Comparison of ENCODE assay signal across 11 cellular contexts in genomic region chr7:102688299-102689033, GRCh38. TPM values are rescaled to one million over a fixed set of nuclear protein-coding genes. Genes with fewer than 3 reads are reported as not detected.
DNase-seq lines count a peak whose midpoint lies in the region; ATAC-seq and TF ChIP-seq lines count a peak whose summit lies in the region.
"Not testable (repeated sequence)": the region's sequence is repeated elsewhere in the genome, so short reads cannot be mapped to it uniquely, and the experiment has no call there.
"Had no signal": no experiment of that assay in that cellular context is flagged by ENCODE, and none has a peak within 500 bp of the region (broad histone marks: within the 10 kb centered on the region; RNA-seq: fewer than 3 reads in every experiment).

No MANE protein-coding gene starts in this region.

- not testable (repeated sequence) for H3K9ac ChIP-seq in IMR-90 (ENCODE audit: low read depth, low read length)

- H3K27me3 ChIP-seq in IMR-90 (ENCODE audit: control insufficient read depth, insufficient read depth, low read length); lower lobe of right lung (ENCODE audit: low read depth); upper lobe of right lung: not testable (repeated sequence)

- no CpG with 5 or more reads among the region's 37 CpGs for WGBS in IMR-90 (ENCODE audit: extremely low coverage in 2 of 2, insufficient read length in 1 of 2), 2 experiments

- H3K4me3 Mint-ChIP-seq in activated naive CD8-positive, alpha-beta T cell treated with anti-CD3 and anti-CD28 coated beads, Interleukin-2, amount 50 U/mL, for 24 hours, result not testable (repeated sequence)

- H3K36me3 ChIP-seq in IMR-90 (ENCODE audit: control insufficient read depth, insufficient read depth, low read length); lower lobe of right lung; upper lobe of right lung: not testable (repeated sequence)

- not testable (repeated sequence) for H3K4me1 ChIP-seq in IMR-90 (ENCODE audit: control insufficient read depth, insufficient read depth, low read length); lower lobe of right lung; upper lobe of right lung

- H2BK20ac ChIP-seq in IMR-90 (ENCODE audit: low read depth, low read length), result not testable (repeated sequence)

- not testable (repeated sequence) for H2AK9ac ChIP-seq in IMR-90 (replicated peaks; ENCODE audit: low read depth, low read length, poor library complexity)

- H2BK120ac ChIP-seq in IMR-90 (ENCODE audit: low read depth, low read length), result not testable (repeated sequence)

- H2AK5ac ChIP-seq in IMR-90 (ENCODE audit: low read depth, low read length), result not testable (repeated sequence)

- H2BK15ac ChIP-seq in IMR-90 (ENCODE audit: low read depth, low read length), result not testable (repeated sequence)

- H3K4me1 Mint-ChIP-seq in activated naive CD8-positive, alpha-beta T cell treated with anti-CD3 and anti-CD28 coated beads, Interleukin-2, amount 50 U/mL, for 24 hours, result not testable (repeated sequence)

- not testable (repeated sequence) for H3K23ac ChIP-seq in IMR-90 (ENCODE audit: low read depth, low read length)

- H3K27ac ChIP-seq in IMR-90 (ENCODE audit: insufficient read depth, low read length); lower lobe of right lung; upper lobe of right lung: not testable (repeated sequence)

- H3K4me2 ChIP-seq in IMR-90 (ENCODE audit: low read depth, low read length), result not testable (repeated sequence)

- not testable (repeated sequence) for H3K9me3 Mint-ChIP-seq in activated naive CD8-positive, alpha-beta T cell treated with anti-CD3 and anti-CD28 coated beads, Interleukin-2, amount 50 U/mL, for 24 hours

- not testable (repeated sequence) for H3K14ac ChIP-seq in IMR-90 (replicated peaks; ENCODE audit: low read depth, low read length)

- not testable (repeated sequence) for H4K20me1 ChIP-seq in IMR-90 (ENCODE audit: insufficient read depth, low read length)

- not testable (repeated sequence) for TF ChIP-seq CTCF in IMR-90 (conservative IDR thresholded peaks at IDR 0.05; ENCODE audit: low read depth, low read length); lower lobe of right lung (IDR thresholded peaks at IDR 0.05); upper lobe of right lung (IDR thresholded peaks at IDR 0.05)

- H3K27me3 Mint-ChIP-seq in activated naive CD8-positive, alpha-beta T cell treated with anti-CD3 and anti-CD28 coated beads, Interleukin-2, amount 50 U/mL, for 24 hours, result not testable (repeated sequence)

- intact Hi-C loops in IMR-90 (cut with micrococcal nuclease); lower lobe of right lung (cut with DNase I); upper lobe of right lung (cut with DNase I): not testable (repeated sequence)

- CTCF ChIA-PET in IMR-90 (lab: Yijun Ruan, JAX), result not testable (repeated sequence)

- not testable (repeated sequence) for H3K27ac Mint-ChIP-seq in activated naive CD8-positive, alpha-beta T cell treated with anti-CD3 and anti-CD28 coated beads, Interleukin-2, amount 50 U/mL, for 24 hours

- dilution Hi-C loops in IMR-90 (cut with HindIII; ENCODE audit: low sequenced_read_pairs, unreplicated experiment), result not testable (repeated sequence)

- not testable (repeated sequence) for DNase-seq in IMR-90; activated naive CD8-positive, alpha-beta T cell treated with anti-CD3 and anti-CD28 coated beads, Interleukin-2, amount 50 U/mL, for 24 hours; lower lobe of right lung; upper lobe of right lung

- H2BK5ac ChIP-seq in IMR-90 (ENCODE audit: low read depth, low read length, poor library complexity, severe bottlenecking), result not testable (repeated sequence)

- not testable (repeated sequence) for TF ChIP-seq RAD21 in IMR-90 (IDR thresholded peaks at IDR 0.05; ENCODE audit: low read length)

- not testable (repeated sequence) for H4K5ac ChIP-seq in IMR-90 (ENCODE audit: low read depth, low read length)

- H3K36me3 Mint-ChIP-seq in activated naive CD8-positive, alpha-beta T cell treated with anti-CD3 and anti-CD28 coated beads, Interleukin-2, amount 50 U/mL, for 24 hours (ENCODE audit: low read depth), result not testable (repeated sequence)

- H3K79me1 ChIP-seq in IMR-90 (ENCODE audit: low read depth in 1 of 2, low read length in 2 of 2), result not testable (repeated sequence)

- in situ Hi-C loops in IMR-90 (cut with MboI; ENCODE audit: low sequenced_read_pairs), result not testable (repeated sequence)

- not testable (repeated sequence) for H3K4me3 ChIP-seq in IMR-90 (ENCODE audit: insufficient read depth, low read depth, low read length); lower lobe of right lung; upper lobe of right lung

- not testable (repeated sequence) for H3K4ac ChIP-seq in IMR-90 (ENCODE audit: low read depth, low read length)

- not testable (repeated sequence) for H3K56ac ChIP-seq in IMR-90 (ENCODE audit: extremely low read depth, insufficient read depth, low read length)

- not testable (repeated sequence) for TF ChIP-seq POLR2A in IMR-90 (IDR thresholded peaks at IDR 0.05; ENCODE audit: low read depth, low read length)

- POLR2A ChIA-PET in IMR-90 (lab: Charles Lee; ENCODE audit: unreplicated experiment), result not testable (repeated sequence)

- ATAC-seq in GM18868 (IDR thresholded peaks at IDR 0.05; ENCODE audit: unreplicated experiment) (peak; percentile 88), GM21381 (IDR thresholded peaks at IDR 0.05; ENCODE audit: unreplicated experiment) (peak; percentile 77), HG02642 (IDR thresholded peaks at IDR 0.05; ENCODE audit: poor library complexity, unreplicated experiment) (peak; percentile 81), HG03103 (IDR thresholded peaks at IDR 0.05; ENCODE audit: low read depth, unreplicated experiment) (peak; percentile 70), IMR-90 (ENCODE audit: low read depth) (peak; percentile 75), lower lobe of right lung (peak; percentile 97), upper lobe of right lung (peak; percentile 94)
- peak; percentile 82 for ATAC-seq in activated naive CD8-positive, alpha-beta T cell treated with anti-CD3 and anti-CD28 coated beads, Interleukin-2, amount 50 U/mL, for 24 hours

- not testable (repeated sequence) for H4K8ac ChIP-seq in IMR-90 (ENCODE audit: low read depth in 2 of 2, low read length in 2 of 2)

- H2AFZ ChIP-seq in IMR-90 (replicated peaks; ENCODE audit: low read length, poor library complexity), result not testable (repeated sequence)

- H4K91ac ChIP-seq in IMR-90 (ENCODE audit: insufficient read depth, low read depth, low read length), result not testable (repeated sequence)

- H3K9me3 ChIP-seq in IMR-90 (ENCODE audit: control insufficient read depth, insufficient read depth, low read length); lower lobe of right lung; upper lobe of right lung: not testable (repeated sequence)

- H3K9me1 ChIP-seq in IMR-90 (ENCODE audit: insufficient read depth, low read length), result not testable (repeated sequence)

- not testable (repeated sequence) for BruUV-seq in IMR-90 (replicated peaks; lab: Mats Ljungman, UMichigan)

- not testable (repeated sequence) for H3K18ac ChIP-seq in IMR-90 (ENCODE audit: low read depth, low read length)

RNA-seq across cellular contexts. Expression of gene POLR2J2, which starts 17.0 kb away (rescaled TPM):
- total RNA-seq in IMR-90 (2012; rRNA removed) (0.83 and 1.3 TPM in 2 replicates), lower lobe of right lung (14.8 TPM), upper lobe of right lung (14.1 TPM)
- 1.3 and 1.6 TPM in 2 replicates for polyA plus RNA-seq in IMR-90 (2012; rRNA removed)
- polyA plus RNA-seq in IMR-90 (2012; cell fraction: cytosol; rRNA removed), result 0.10 and 0.12 TPM in 2 replicates
- polyA plus RNA-seq in IMR-90 (2012; cell fraction: nucleus; rRNA removed; ENCODE audit: low replicate concordance), result 2.8 and 8.3 TPM in 2 replicates

RNA-seq across cellular contexts. Expression of gene SPDYE2B, which starts 38.3 kb away (rescaled TPM):
- total RNA-seq in IMR-90 (2012; rRNA removed) (not detected in 2 replicates), lower lobe of right lung (not detected), upper lobe of right lung (not detected)
- polyA plus RNA-seq in IMR-90 (2012; rRNA removed), result not detected in 2 replicates
- polyA plus RNA-seq in IMR-90 (2012; cell fraction: cytosol; rRNA removed), result not detected in 2 replicates
- not detected in 2 replicates for polyA plus RNA-seq in IMR-90 (2012; cell fraction: nucleus; rRNA removed; ENCODE audit: low replicate concordance)
- total RNA-seq: spleen, stomach, vagina had no signal
- polyA plus RNA-seq: spleen, stomach had no signal

RNA-seq across cellular contexts. Expression of gene UPK3BL1, which starts 45.9 kb away (rescaled TPM):
- total RNA-seq in IMR-90 (2012; rRNA removed) (1.6 and 2.8 TPM in 2 replicates), lower lobe of right lung (35.5 TPM), upper lobe of right lung (39.4 TPM)
- 21.1 and 23.9 TPM in 2 replicates for polyA plus RNA-seq in IMR-90 (2012; rRNA removed)
- 14.8 and 20.8 TPM in 2 replicates for polyA plus RNA-seq in IMR-90 (2012; cell fraction: cytosol; rRNA removed)
- 117 and 226 TPM in 2 replicates for polyA plus RNA-seq in IMR-90 (2012; cell fraction: nucleus; rRNA removed; ENCODE audit: low replicate concordance)
